Comparison of ENCODE assay signal across 8 cellular contexts in genomic region chr20:52972190-52972937, GRCh38. TPM values are rescaled to one million over a fixed set of nuclear protein-coding genes. Genes with fewer than 3 reads are reported as not detected.
DNase-seq lines count a peak whose midpoint lies in the region; ATAC-seq, FAIRE-seq and TF ChIP-seq lines count a peak whose summit lies in the region.

Gene TSHZ2 (plus strand): TSS chr20:52972358. CDS start chr20:52973294, 936 bp downstream.

- H3K36me3 ChIP-seq in small intestine (ENCODE audit: control insufficient read depth in 2 of 2, insufficient read depth in 2 of 2, low read length in 2 of 2), result no peaks in the 10 kb centered on the region

- H3K27me3 ChIP-seq in small intestine (ENCODE audit: control insufficient read depth in 2 of 2, insufficient read depth in 2 of 2, low read length in 2 of 2), result no peaks in the 10 kb centered on the region

- no peak for FAIRE-seq in small intestine (lab: Jason Lieb, UNC)

- no peak for TF ChIP-seq CTCF in astrocyte of the cerebellum (IDR thresholded peaks at IDR 0.05; ENCODE audit: low read depth, low read length, missing control alignments)

- in situ Hi-C loops in astrocyte of the cerebellum (cut with HindIII; ENCODE audit: low sequenced_read_pairs), result no loop called here

- DNase-seq in HuH-7.5 (ENCODE audit: low spot score), result peak; percentile 67
- peak; percentile 25 for DNase-seq in T follicular helper cell (ENCODE audit: low read depth)
- no peak for DNase-seq in astrocyte of the cerebellum (ENCODE audit: low read depth)
- peak; percentile 44 for DNase-seq in iPS-NIHi11 (ENCODE audit: low spot score)
- DNase-seq in small intestine, result peak; percentile 77

- H3K9me3 ChIP-seq in small intestine (ENCODE audit: control insufficient read depth, low read depth), result no peaks in the 10 kb centered on the region

- H3K4me3 ChIP-seq in astrocyte of the cerebellum (ENCODE audit: low read depth, low read length) (peak within 1 kb of the TSS; percentile 64), small intestine (ENCODE audit: low read depth in 1 of 2, low read length in 2 of 2) (peak within 1 kb of the TSS in 1 of 2 donors; percentile 46)

- WGBS in small intestine, 3 donors, result 2 to 3% (median 2%) methylated on average over 29 to 40 of the region's 41 CpGs

- peak within 1 kb of the TSS in 1 of 2 donors; percentile 57 for H3K27ac ChIP-seq in small intestine (ENCODE audit: low read depth in 1 of 2, low read length in 1 of 2)

- H3K4me1 ChIP-seq in small intestine (ENCODE audit: control insufficient read depth in 2 of 2, insufficient read depth in 1 of 2, low read depth in 1 of 2, low read length in 1 of 2), result peaks cover 0 to 3% of the 10 kb centered on the region in 2 donors

- no peak for ATAC-seq in GM19023 (IDR thresholded peaks at IDR 0.05; ENCODE audit: unreplicated experiment)
- no peak for ATAC-seq in GM19035 (IDR thresholded peaks at IDR 0.05; ENCODE audit: unreplicated experiment)
- ATAC-seq in GM18858 (IDR thresholded peaks at IDR 0.05; ENCODE audit: unreplicated experiment), result no peak

RNA-seq across cellular contexts. Expression of gene TSHZ2, which starts in this region (rescaled TPM):
- 1 to 10 TPM in 2 of 3 donors, under 1 TPM in 1; 0.67 to 4.4 (median 1.4) TPM for polyA plus RNA-seq in small intestine
